Comparison of ENCODE assay signal across 20 cellular contexts in genomic region chr15:52186651-52187486, GRCh38. TPM values are rescaled to one million over a fixed set of nuclear protein-coding genes. Genes with fewer than 3 reads are reported as not detected.
DNase-seq lines count a peak whose midpoint lies in the region; ATAC-seq and TF ChIP-seq lines count a peak whose summit lies in the region.
"Had no signal": no experiment of that assay in that cellular context is flagged by ENCODE, and none has a peak within 500 bp of the region (broad histone marks: within the 10 kb centered on the region; RNA-seq: fewer than 3 reads in every experiment).

No MANE protein-coding gene starts in this region.

- H3K9me3 ChIP-seq in right lobe of liver = no peaks in the 10 kb centered on the region
- H3K9me3 ChIP-seq in BE2C = no peaks in the 10 kb centered on the region
- H3K9me3 ChIP-seq: Caco-2, tibial nerve had no signal

- DNase-seq in NCI-H524 treated with DMSO at 0.1 percent for 48 hours (lab: John Stamatoyannopoulos, UW) (peak; percentile 69), chondrocyte (ENCODE audit: low spot score) (no peak), right lobe of liver (no peak), skeletal muscle cell (ENCODE audit: low read depth) (peak; percentile 19), GM03348 (ENCODE audit: low spot score) (no peak), BE2C (no peak)
- no peak for DNase-seq in activated T-cell treated with anti-CD3 and anti-CD28 coated beads, Interleukin-2, amount 50 U/mL, for 24 hours
- DNase-seq: Caco-2; EL; endodermal cell; hippocampal formation; NCI-H1105; NCI-H510A; SHP77; stimulated activated naive CD4-positive, alpha-beta T cell; T-helper 1 cell had no signal

- no peaks in the 10 kb centered on the region for H3K9me3 Mint-ChIP-seq in chondrocyte (ENCODE audit: low read depth)
- no peaks in the 10 kb centered on the region for H3K9me3 Mint-ChIP-seq in activated T-cell treated with anti-CD3 and anti-CD28 coated beads, Interleukin-2, amount 50 U/mL, for 24 hours
- H3K9me3 Mint-ChIP-seq: endodermal cell, mesothelial cell of epicardium, neural crest cell had no signal

- H3K27me3 Mint-ChIP-seq in chondrocyte (ENCODE audit: low read depth) = no peaks in the 10 kb centered on the region
- no peaks in the 10 kb centered on the region for H3K27me3 Mint-ChIP-seq in activated T-cell treated with anti-CD3 and anti-CD28 coated beads, Interleukin-2, amount 50 U/mL, for 24 hours

- H3K27ac Mint-ChIP-seq in chondrocyte (ENCODE audit: unreplicated experiment) = peak overlapping the region; percentile 12
- H3K27ac Mint-ChIP-seq in activated T-cell treated with anti-CD3 and anti-CD28 coated beads, Interleukin-2, amount 50 U/mL, for 24 hours = no peak overlapping the region
- H3K27ac Mint-ChIP-seq: endodermal cell, mesothelial cell of epicardium had no signal

- H3K4me1 ChIP-seq in right lobe of liver (peaks cover 0 to 15% (median 6%) of the 10 kb centered on the region in 4 donors), BE2C (no peaks in the 10 kb centered on the region)
- H3K4me1 ChIP-seq: tibial nerve had no signal

- no peak for TF ChIP-seq POLR2A in right lobe of liver (IDR thresholded peaks at IDR 0.05)

- H3K27ac ChIP-seq in right lobe of liver = no peak overlapping the region
- H3K27ac ChIP-seq: tibial nerve had no signal

- no peaks in the 10 kb centered on the region for H3K4me1 Mint-ChIP-seq in chondrocyte (ENCODE audit: low read depth)
- peaks cover 2% of the 10 kb centered on the region for H3K4me1 Mint-ChIP-seq in activated T-cell treated with anti-CD3 and anti-CD28 coated beads, Interleukin-2, amount 50 U/mL, for 24 hours (ENCODE audit: low read depth)
- H3K4me1 Mint-ChIP-seq: neural crest cell had no signal

- WGBS in right lobe of liver (ENCODE audit: insufficient coverage, low coverage, low lambda C conversion rate, missing lambda C conversion rate) = 67% methylated on average over 9 of the region's 11 CpGs

- no peaks in the 10 kb centered on the region for H3K27me3 ChIP-seq in right lobe of liver
- no peaks in the 10 kb centered on the region for H3K27me3 ChIP-seq in BE2C
- H3K27me3 ChIP-seq: tibial nerve had no signal

- no peak overlapping the region for H3K4me3 Mint-ChIP-seq in chondrocyte (ENCODE audit: unreplicated experiment)
- no peak overlapping the region for H3K4me3 Mint-ChIP-seq in activated T-cell treated with anti-CD3 and anti-CD28 coated beads, Interleukin-2, amount 50 U/mL, for 24 hours
- H3K4me3 Mint-ChIP-seq: endodermal cell, mesothelial cell of epicardium, neural crest cell had no signal

- intact Hi-C loops in right lobe of liver (cut with DNase I) = no loop called here

- H3K36me3 Mint-ChIP-seq in chondrocyte (ENCODE audit: low read depth) = no peaks in the 10 kb centered on the region
- H3K36me3 Mint-ChIP-seq in activated T-cell treated with anti-CD3 and anti-CD28 coated beads, Interleukin-2, amount 50 U/mL, for 24 hours (ENCODE audit: low read depth) = no peaks in the 10 kb centered on the region
- H3K36me3 Mint-ChIP-seq: mesothelial cell of epicardium had no signal

- TF ChIP-seq CTCF in chondrocyte (IDR thresholded peaks at IDR 0.05) (no peak), right lobe of liver (IDR thresholded peaks at IDR 0.05) (no peak), BE2C (IDR thresholded peaks at IDR 0.05; ENCODE audit: low read depth, low read length) (no peak)

- no peaks in the 10 kb centered on the region for H3K36me3 ChIP-seq in right lobe of liver
- no peaks in the 10 kb centered on the region for H3K36me3 ChIP-seq in BE2C
- H3K36me3 ChIP-seq: tibial nerve had no signal

- no peak overlapping the region for H3K4me3 ChIP-seq in right lobe of liver
- H3K4me3 ChIP-seq in skeletal muscle cell (ENCODE audit: low read depth, low read length) = no peak overlapping the region
- H3K4me3 ChIP-seq in BE2C (ENCODE audit: low read depth, low read length) = no peak overlapping the region
- H3K4me3 ChIP-seq: tibial nerve had no signal

- ATAC-seq in right lobe of liver = peak; percentile 23 to 51 (median 44)
- no peak for ATAC-seq in HG03280 (IDR thresholded peaks at IDR 0.05; ENCODE audit: unreplicated experiment)

RNA-seq across cellular contexts. Expression of gene GNB5, which starts 4.3 kb away (rescaled TPM):
- total RNA-seq in chondrocyte = 25.7 to 28.9 TPM (median 26.9 TPM) in 3 replicates
- 10 to 100 TPM; 11.1 to 34.5 (median 16.5) TPM for total RNA-seq in right lobe of liver
- 9.3 TPM for polyA plus RNA-seq in BE2C (2012; ENCODE audit: insufficient read depth, insufficient read length, low read depth)

Comparison
In these comparisons a context has a peak if more than half of its experiments do, and no peak if none do; other contexts are left out.
1. DNase-seq: peak in NCI-H524 treated with DMSO at 0.1 percent for 48 hours (single experiment) and skeletal muscle cell (single experiment); none in chondrocyte (single experiment), right lobe of liver (0 of 3), activated T-cell treated with anti-CD3 and anti-CD28 coated beads, Interleukin-2, amount 50 U/mL, for 24 hours (single experiment), GM03348 (single experiment) and BE2C (single experiment).